ENCODE assay signal across 24 cellular contexts in the genomic region with DNA sequence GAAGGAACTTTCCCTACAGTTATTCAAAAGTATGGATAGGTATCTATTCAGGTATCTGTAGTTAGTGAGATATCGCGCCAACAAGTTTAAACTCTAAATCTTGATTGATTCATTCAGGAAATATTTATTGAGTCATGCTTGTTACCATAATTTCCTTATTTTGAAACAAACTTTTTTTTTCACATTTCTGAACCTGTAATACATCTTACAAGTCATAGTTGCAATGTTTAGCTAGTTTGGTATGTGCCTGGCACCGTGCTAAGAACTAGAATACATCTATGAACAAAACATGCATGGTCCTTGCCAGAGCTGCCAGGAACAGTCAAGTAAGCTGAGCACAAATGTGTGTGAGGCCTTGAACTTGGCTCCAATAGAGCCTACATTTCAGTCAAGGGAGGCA.
DNase-seq lines count a peak whose midpoint lies in the region; ATAC-seq and TF ChIP-seq lines count a peak whose summit lies in the region.
"Had no signal": no experiment of that assay in that cellular context is flagged by ENCODE, and none has a peak within 500 bp of the region (broad histone marks: within the 10 kb centered on the region; RNA-seq: fewer than 3 reads in every experiment).

No MANE protein-coding gene starts in this region.

- H2AFZ ChIP-seq in GM23248 = no peak overlapping the region
- no peak overlapping the region for H2AFZ ChIP-seq in trophoblast cell (ENCODE audit: insufficient read depth, low read length, poor library complexity)

- H3K27ac ChIP-seq in GM23248 (no peak overlapping the region), trophoblast cell (ENCODE audit: low read depth, low read length) (no peak overlapping the region)
- H3K27ac ChIP-seq: gastrocnemius medialis, HL-60 had no signal

- no peaks in the 10 kb centered on the region for H3K79me1 ChIP-seq in trophoblast cell (ENCODE audit: low read length)

- no peak overlapping the region for H3K27ac Mint-ChIP-seq in effector memory CD8-positive, alpha-beta T cell
- H3K27ac Mint-ChIP-seq: nephron had no signal

- H3K9me2 ChIP-seq in GM23248 (ENCODE audit: insufficient read depth) = no peaks in the 10 kb centered on the region

- H3K36me3 Mint-ChIP-seq in effector memory CD8-positive, alpha-beta T cell (ENCODE audit: insufficient read depth) = no peaks in the 10 kb centered on the region

- H3K27me3 Mint-ChIP-seq in effector memory CD8-positive, alpha-beta T cell = no peaks in the 10 kb centered on the region

- H2AK5ac ChIP-seq in trophoblast cell (ENCODE audit: low read length) = no peak overlapping the region

- H3K36me3 ChIP-seq in GM23248 (ENCODE audit: low read depth) (no peaks in the 10 kb centered on the region), trophoblast cell (ENCODE audit: control insufficient read depth in 1 of 2, insufficient read depth in 2 of 2, low read length in 2 of 2) (no peaks in the 10 kb centered on the region)
- H3K36me3 ChIP-seq: gastrocnemius medialis, tibial artery had no signal

- H4K8ac ChIP-seq in trophoblast cell (ENCODE audit: low read depth, low read length) = no peak overlapping the region

- no peaks in the 10 kb centered on the region for H4K20me1 ChIP-seq in GM23248 (ENCODE audit: insufficient read depth)

- no peak overlapping the region for H3K4ac ChIP-seq in trophoblast cell (ENCODE audit: low read depth, low read length)

- no peak overlapping the region for H4K91ac ChIP-seq in trophoblast cell (ENCODE audit: low read depth, low read length)

- no peak for TF ChIP-seq CTCF in fibroblast of pulmonary artery (IDR thresholded peaks at IDR 0.05; ENCODE audit: low read length, missing control alignments)

- DNase-seq in GM23248 (peak; percentile 4), amniotic epithelial cell (ENCODE audit: low read depth) (peak; percentile 12), fibroblast of pulmonary artery (ENCODE audit: low read depth) (peak; percentile 14), trophoblast cell (peak; percentile 35 to 86), HUDEP-2 (lab: John Stamatoyannopoulos, UW; ENCODE audit: unreplicated experiment in 76 of 76) (no peak), middle frontal gyrus (ENCODE audit: extremely low spot score, low spot score) (no peak)
- no peak for DNase-seq in effector memory CD8-positive, alpha-beta T cell
- DNase-seq: activated CD4-positive, alpha-beta T cell treated with anti-CD3 and anti-CD28 coated beads for 48 hours; activated gamma-delta T cell; amygdala; cerebellar nuclear complex; gastrocnemius medialis; GOT3; mesendoderm; MM.1S; NCI-H146; NCI-H2171; NCI-H526 treated with DMSO at 0.1 percent for 48 hours; RPMI8226; stimulated activated CD4-positive, alpha-beta T cell treated with anti-CD3 and anti-CD28 coated beads, Interleukin-2, amount 100 ng/mL, for 24 hours; stimulated activated naive CD4-positive, alpha-beta T cell had no signal

- H3K4me1 ChIP-seq in GM23248 (ENCODE audit: insufficient read depth) (no peaks in the 10 kb centered on the region), trophoblast cell (ENCODE audit: control insufficient read depth in 1 of 2, insufficient read depth in 2 of 2, low read length in 2 of 2) (no peaks in the 10 kb centered on the region)

- H3K4me3 ChIP-seq in GM23248 = no peak overlapping the region
- H3K4me3 ChIP-seq in fibroblast of pulmonary artery (replicated peaks; ENCODE audit: low read depth, low read length) = no peak overlapping the region
- no peak overlapping the region for H3K4me3 ChIP-seq in trophoblast cell (ENCODE audit: low read depth, low read length)
- H3K4me3 ChIP-seq: gastrocnemius medialis, tibial artery had no signal

- H3K79me2 ChIP-seq in GM23248 (ENCODE audit: insufficient read depth) (no peaks in the 10 kb centered on the region), trophoblast cell (ENCODE audit: control insufficient read depth, insufficient read depth, low read length, poor library complexity) (no peaks in the 10 kb centered on the region)

- H3K18ac ChIP-seq in trophoblast cell (ENCODE audit: low read length) = no peak overlapping the region

- H3K9me3 Mint-ChIP-seq in effector memory CD8-positive, alpha-beta T cell = no peaks in the 10 kb centered on the region
- H3K9me3 Mint-ChIP-seq: nephron had no signal

- H3K23ac ChIP-seq in trophoblast cell (ENCODE audit: low read length) = no peak overlapping the region

- H3K4me1 Mint-ChIP-seq in effector memory CD8-positive, alpha-beta T cell (ENCODE audit: low read depth in 2 of 2) = no peaks in the 10 kb centered on the region

- H3K4me3 Mint-ChIP-seq in effector memory CD8-positive, alpha-beta T cell = no peak overlapping the region
- H3K4me3 Mint-ChIP-seq: nephron had no signal

- in situ Hi-C loops in GM23248 (cut with MboI) = no loop called here

- no peaks in the 10 kb centered on the region for H3F3A ChIP-seq in GM23248 (ENCODE audit: insufficient read depth)

- no peak overlapping the region for H2BK5ac ChIP-seq in trophoblast cell (ENCODE audit: low read depth, low read length, poor library complexity)

- H3K4me2 ChIP-seq in GM23248 (ENCODE audit: unreplicated experiment) (no peak overlapping the region), trophoblast cell (ENCODE audit: low read length) (no peak overlapping the region)

- H3K9me3 ChIP-seq in GM23248 (ENCODE audit: low read depth) (no peaks in the 10 kb centered on the region), trophoblast cell (ENCODE audit: insufficient read depth, low read depth, low read length) (no peaks in the 10 kb centered on the region)
- H3K9me3 ChIP-seq: gastrocnemius medialis, tibial artery had no signal

- H2BK12ac ChIP-seq in trophoblast cell (ENCODE audit: low read length) = no peak overlapping the region

- H2BK120ac ChIP-seq in trophoblast cell (ENCODE audit: insufficient read depth, low read length, poor library complexity) = no peak overlapping the region

- H4K12ac ChIP-seq in trophoblast cell (ENCODE audit: low read depth, low read length) = no peak overlapping the region

- H3K27me3 ChIP-seq in GM23248 (replicated peaks; ENCODE audit: insufficient read depth) (no peaks in the 10 kb centered on the region), trophoblast cell (ENCODE audit: insufficient read depth, low read length) (no peaks in the 10 kb centered on the region)
- H3K27me3 ChIP-seq: gastrocnemius medialis, tibial artery had no signal

- H3K14ac ChIP-seq in trophoblast cell (ENCODE audit: low read length) = no peak overlapping the region

- WGBS in GM23248 (ENCODE audit: low coverage in 1 of 2, low lambda C conversion rate in 2 of 2, missing lambda C conversion rate in 2 of 2), 2 experiments = 67 to 76% methylated on average over 3 of the region's 3 CpGs
- no CpG with 5 or more reads among the region's 3 CpGs for WGBS in trophoblast cell (ENCODE audit: extremely low coverage, insufficient coverage, insufficient read length)

- H3K9ac ChIP-seq in GM23248 = no peak overlapping the region
- H3K9ac ChIP-seq in trophoblast cell (ENCODE audit: low read length) = no peak overlapping the region

- no peak for ATAC-seq in effector memory CD8-positive, alpha-beta T cell (replicated peaks)
- ATAC-seq: gastrocnemius medialis had no signal

Comparison
In these comparisons a context has a peak if more than half of its experiments do, and no peak if none do; other contexts are left out.
1. DNase-seq: peak in GM23248 (single experiment), amniotic epithelial cell (single experiment), fibroblast of pulmonary artery (single experiment) and trophoblast cell (2 of 2); none in effector memory CD8-positive, alpha-beta T cell (0 of 3), HUDEP-2 (0 of 76) and middle frontal gyrus (single experiment).